In the genomic region with DNA sequence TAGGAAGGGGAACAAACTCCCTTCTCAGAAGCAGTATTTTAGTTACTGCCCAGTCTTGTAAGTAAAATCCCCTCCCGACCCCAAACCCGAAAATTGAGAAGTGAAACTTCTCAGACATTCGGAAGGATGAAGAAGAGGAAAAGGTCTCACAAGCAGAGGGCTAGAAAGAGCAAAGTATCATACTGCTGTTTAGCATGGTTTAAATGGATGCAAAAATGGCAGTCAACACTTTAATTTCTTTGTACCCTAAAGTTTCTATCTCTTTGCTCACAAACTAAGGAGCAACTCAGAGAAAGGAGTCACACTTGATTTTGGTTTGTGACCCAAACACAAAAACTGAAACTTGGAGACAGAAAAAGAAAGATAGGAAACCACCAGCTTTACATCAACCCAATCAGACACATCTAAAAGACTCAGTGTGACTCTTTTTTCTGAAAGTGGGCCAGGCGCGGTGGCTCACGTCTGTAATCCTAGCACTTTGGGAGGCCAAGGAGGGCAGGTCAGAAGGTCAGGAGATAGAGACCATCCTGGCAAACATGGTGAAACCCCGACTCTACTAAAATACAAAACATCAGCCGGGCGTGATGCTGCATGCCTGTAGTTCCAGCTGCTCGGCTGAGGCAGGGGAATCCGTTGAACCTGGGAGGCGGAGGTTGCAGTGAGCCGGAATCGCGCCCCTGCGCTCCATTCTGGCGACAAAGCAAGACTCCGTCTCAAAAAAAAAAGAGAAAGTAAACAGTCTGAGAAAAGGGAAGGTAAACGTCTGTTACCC, we compare ENCODE assay signal across 10 cellular contexts.
DNase-seq lines count a peak whose midpoint lies in the region; ATAC-seq, FAIRE-seq and TF ChIP-seq lines count a peak whose summit lies in the region.
"Had no signal": no experiment of that assay in that cellular context is flagged by ENCODE, and none has a peak within 500 bp of the region (broad histone marks: within the 10 kb centered on the region; RNA-seq: fewer than 3 reads in every experiment).

No MANE protein-coding gene starts in this region.

- no peak for TF ChIP-seq CTCF in activated B cell treated with CpG ODN at 0.5 μM for 24 hours (IDR thresholded peaks at IDR 0.05)

- CTCF ChIA-PET in activated B cell treated with CpG ODN at 0.5 μM for 24 hours (lab: Charles Lee) = interaction anchor here (1.0 to 1.2 kb wide), 3 partner anchors 15 to 109 kb away, joined by 3 to 4 read pairs (median 3); no protein-coding TSS in a partner anchor

- peak; percentile 80 for ATAC-seq in GM19452 (IDR thresholded peaks at IDR 0.05; ENCODE audit: unreplicated experiment)
- peak; percentile 76 for ATAC-seq in HG03066 (IDR thresholded peaks at IDR 0.05; ENCODE audit: low read depth, unreplicated experiment)
- ATAC-seq in activated B cell treated with CpG ODN at 0.5 μM for 24 hours (ENCODE audit: low read depth) = peak; percentile 72

- H3K4me1 Mint-ChIP-seq in activated B cell treated with CpG ODN at 0.5 μM for 24 hours = peaks cover 40% of the 10 kb centered on the region

- peak overlapping the region; percentile 83 for H3K4me3 Mint-ChIP-seq in activated B cell treated with CpG ODN at 0.5 μM for 24 hours

- H3K36me3 Mint-ChIP-seq in activated B cell treated with CpG ODN at 0.5 μM for 24 hours (ENCODE audit: low read depth) = no peaks in the 10 kb centered on the region

- intact Hi-C loops in activated B cell treated with CpG ODN at 0.5 μM for 24 hours (cut with micrococcal nuclease) = loop anchor here (1.0 to 5.0 kb wide), 3 partner anchors 37 to 107 kb away; a partner anchor contains a TSS
- intact Hi-C loops in posterior cingulate gyrus (cut with DNase I) = no loop called here

- peak; percentile 32 for DNase-seq in GM12892 (ENCODE audit: insufficient read length)
- DNase-seq in activated B cell treated with CpG ODN at 0.5 μM for 24 hours = no peak
- DNase-seq in DMS79 (lab: John Stamatoyannopoulos, UW) = no peak
- DNase-seq in posterior cingulate gyrus = no peak
- no peak for DNase-seq in anterior cingulate cortex (lab: John Stamatoyannopoulos, UW)
- DNase-seq in NCI-H345 treated with DMSO at 0.1 percent for 48 hours (lab: John Stamatoyannopoulos, UW; ENCODE audit: unreplicated experiment) = no peak
- DNase-seq: colonic mucosa, NCI-H146 had no signal

- POLR2A ChIA-PET in activated B cell treated with CpG ODN at 0.5 μM for 24 hours (lab: Charles Lee) = interaction anchor here (2.5 kb wide), 1 partner anchor 64 kb away, joined by 13 read pairs; a partner anchor contains a TSS

- H3K27me3 Mint-ChIP-seq in activated B cell treated with CpG ODN at 0.5 μM for 24 hours = no peaks in the 10 kb centered on the region

- H3K9me3 Mint-ChIP-seq in activated B cell treated with CpG ODN at 0.5 μM for 24 hours = no peaks in the 10 kb centered on the region

- peak; percentile 39; the same call in 1 of the 2 replicates for TF ChIP-seq POLR2A in GM12892 (IDR thresholded peaks at IDR 0.05; ENCODE audit: low read depth, low read length)

- FAIRE-seq in GM12892 (lab: Jason Lieb, UNC) = peak; percentile 88

- peak overlapping the region; percentile 72 for H3K27ac Mint-ChIP-seq in activated B cell treated with CpG ODN at 0.5 μM for 24 hours
